In the genomic region with DNA sequence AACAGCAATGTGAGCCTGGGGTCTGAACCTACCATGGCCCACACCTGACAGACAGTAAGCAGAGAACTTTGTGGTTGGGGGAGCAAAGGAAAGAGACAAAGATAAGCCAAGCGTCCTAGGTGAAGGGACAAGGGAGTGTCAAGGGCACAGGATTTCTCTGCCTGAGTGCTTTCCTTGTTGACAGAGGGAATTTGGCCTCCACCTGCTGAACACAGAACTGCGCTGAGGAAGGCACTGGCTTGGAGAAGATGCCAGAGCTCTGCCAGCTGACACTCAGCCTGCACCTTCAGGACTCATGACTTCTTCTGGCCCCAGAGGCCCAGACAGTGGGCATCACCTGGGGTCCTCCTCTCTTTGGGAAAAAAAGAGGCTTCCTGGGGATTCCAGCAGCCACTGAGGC, we compare ENCODE assay signal across 26 cellular contexts. TPM values are rescaled to one million over a fixed set of nuclear protein-coding genes. Genes with fewer than 3 reads are reported as not detected.
DNase-seq lines count a peak whose midpoint lies in the region; ATAC-seq, FAIRE-seq and TF ChIP-seq lines count a peak whose summit lies in the region.
"Had no signal": no experiment of that assay in that cellular context is flagged by ENCODE, and none has a peak within 500 bp of the region (broad histone marks: within the 10 kb centered on the region; RNA-seq: fewer than 3 reads in every experiment).

No MANE protein-coding gene starts in this region.

- no peak for TF ChIP-seq POLR2A in H1 (IDR thresholded peaks at IDR 0.05; ENCODE audit: control extremely low read depth in 1 of 2, low read depth in 2 of 2, low read length in 2 of 2)
- no peak for TF ChIP-seq POLR2A in thyroid gland (IDR thresholded peaks at IDR 0.05)

- POLR2A ChIA-PET in H1 (lab: Charles Lee; ENCODE audit: partially characterized antibody), result interaction anchor here (2.0 kb wide), 1 partner anchor 32 kb away, joined by 5 read pairs; no protein-coding TSS in a partner anchor

- no peaks in the 10 kb centered on the region for H3K79me1 ChIP-seq in H1 (ENCODE audit: low read depth, low read length)
- no peaks in the 10 kb centered on the region for H3K79me1 ChIP-seq in trophoblast cell (ENCODE audit: low read length)

- H2BK15ac ChIP-seq in H1 (ENCODE audit: low read length), result peak overlapping the region; percentile 50; the same call in 1 of the 2 replicates

- no peaks in the 10 kb centered on the region for H3K9me2 ChIP-seq in Karpas-422 (replicated peaks; ENCODE audit: insufficient read depth, low read length)
- H3K9me2 ChIP-seq: SK-N-SH had no signal

- no peak overlapping the region for H2BK5ac ChIP-seq in H1 (ENCODE audit: low read depth, low read length)
- no peak overlapping the region for H2BK5ac ChIP-seq in trophoblast cell (ENCODE audit: low read depth, low read length, poor library complexity)

- H2BK120ac ChIP-seq in H1 (replicated peaks; ENCODE audit: low read depth, low read length) (no peak overlapping the region), trophoblast cell (ENCODE audit: insufficient read depth, low read length, poor library complexity) (no peak overlapping the region)

- H3K9ac ChIP-seq in Karpas-422 (ENCODE audit: low read length), result no peak overlapping the region
- no peak overlapping the region for H3K9ac ChIP-seq in H1 (replicated peaks in 1 of 4; ENCODE audit: extremely low read depth in 1 of 4, low read depth in 3 of 4, low read length in 3 of 4)
- H3K9ac ChIP-seq in trophoblast cell (ENCODE audit: low read length), result no peak overlapping the region
- H3K9ac ChIP-seq: SK-N-SH had no signal

- H3K9me3 ChIP-seq in Karpas-422 (ENCODE audit: low read length), result no peaks in the 10 kb centered on the region
- H3K9me3 ChIP-seq in H1 (ENCODE audit: insufficient read depth in 2 of 2, low read depth in 1 of 2, low read length in 1 of 2), result no peaks in the 10 kb centered on the region
- no peaks in the 10 kb centered on the region for H3K9me3 ChIP-seq in left lung
- no peaks in the 10 kb centered on the region for H3K9me3 ChIP-seq in thyroid gland
- H3K9me3 ChIP-seq in trophoblast cell (ENCODE audit: insufficient read depth, low read depth, low read length), result peaks cover 4% of the 10 kb centered on the region
- H3K9me3 ChIP-seq: Caco-2, neutrophil, right atrium auricular region, SK-N-SH, thoracic aorta had no signal

- H3K36me3 ChIP-seq in Karpas-422 (ENCODE audit: insufficient read depth, low read length) (no peaks in the 10 kb centered on the region), H1 (ENCODE audit: control insufficient read depth in 2 of 4, insufficient read depth in 4 of 4, low read length in 3 of 4) (no peaks in the 10 kb centered on the region), left lung (no peaks in the 10 kb centered on the region), thyroid gland (no peaks in the 10 kb centered on the region), trophoblast cell (ENCODE audit: control insufficient read depth in 1 of 2, insufficient read depth in 2 of 2, low read length in 2 of 2) (no peaks in the 10 kb centered on the region)
- H3K36me3 ChIP-seq: neutrophil, right atrium auricular region, thoracic aorta had no signal

- intact Hi-C loops in left lung (cut with DNase I) (no loop called here), thyroid gland (cut with DNase I) (no loop called here)

- FAIRE-seq in H1 (lab: Jason Lieb, UNC), result no peak
- FAIRE-seq: G401.6, small intestine had no signal

- H2AK5ac ChIP-seq in H1 (ENCODE audit: low read depth, low read length) (no peak overlapping the region), trophoblast cell (ENCODE audit: low read length) (no peak overlapping the region)

- H3K18ac ChIP-seq in H1 (ENCODE audit: extremely low read depth, low read length) (no peak overlapping the region), trophoblast cell (ENCODE audit: low read length) (no peak overlapping the region)

- peak; percentile 10 for DNase-seq in Karpas-422
- DNase-seq in H1 (ENCODE audit: low read depth in 1 of 2, low spot score in 2 of 2), result no peak
- DNase-seq in left lung, result no peak
- peak; percentile 59 to 77 for DNase-seq in thyroid gland
- no peak for DNase-seq in trophoblast cell
- no peak for DNase-seq in stimulated activated CD4-positive, alpha-beta T cell treated with anti-CD3 and anti-CD28 coated beads, Interleukin-2, amount 100 ng/mL, for 24 hours
- DNase-seq: activated CD4-positive, alpha-beta memory T cell treated with anti-CD3 and anti-CD28 coated beads for 36 hours; activated CD4-positive, alpha-beta T cell treated with anti-CD3 and anti-CD28 coated beads for 1 hour; activated naive CD4-positive, alpha-beta T cell; activated T-cell treated with anti-CD3 and anti-CD28 coated beads, Interleukin-2, amount 50 U/mL, for 72 hours; Caco-2; DMS79; NCI-H1048; NCI-H187; NCI-H524 treated with DMSO at 0.1 percent for 48 hours; NK-92 treated with Interleukin-12 subunit alpha and Interleukin-12 subunit beta, amount 100 ng/mL, for 24 hours; SK-N-SH; small intestine; stimulated activated naive CD8-positive, alpha-beta T cell treated with anti-CD3 and anti-CD28 coated beads, Interleukin-15, Interleukin-2, amounts not matched to agents 100 U/mL and 50 U/mL, for 24 hours had no signal

- no peaks in the 10 kb centered on the region for H4K20me1 ChIP-seq in Karpas-422 (ENCODE audit: insufficient read depth, low read depth, low read length)
- no peaks in the 10 kb centered on the region for H4K20me1 ChIP-seq in H1 (replicated peaks in 1 of 2; ENCODE audit: control insufficient read depth in 1 of 2, insufficient read depth in 2 of 2, low read length in 2 of 2)

- CTCF ChIA-PET in H1 (lab: Charles Lee; ENCODE audit: partially characterized antibody), result interaction anchor here (1.2 to 4.3 kb wide), 2 partner anchors 64 to 68 kb away, joined by 6 to 30 read pairs; no protein-coding TSS in a partner anchor

- H3K4me3 ChIP-seq in Karpas-422 (ENCODE audit: low read length) (no peak overlapping the region), H1 (ENCODE audit: extremely low read depth in 1 of 4, insufficient read depth in 2 of 4, low read depth in 3 of 4, low read length in 4 of 4) (peak overlapping the region; percentile 43 to 77 (median 62); a peak in 5 of 8 replicates), left lung (no peak overlapping the region), thyroid gland (replicated peaks in 1 of 3) (no peak overlapping the region), trophoblast cell (ENCODE audit: low read depth, low read length) (no peak overlapping the region)
- H3K4me3 ChIP-seq: right atrium auricular region, thoracic aorta had no signal

- H3K14ac ChIP-seq in H1 (ENCODE audit: insufficient read length) (no peak overlapping the region), trophoblast cell (ENCODE audit: low read length) (no peak overlapping the region)

- H3K4me1 ChIP-seq in Karpas-422 (ENCODE audit: low read length), result no peaks in the 10 kb centered on the region
- H3K4me1 ChIP-seq in H1 (replicated peaks in 1 of 4; ENCODE audit: control insufficient read depth in 3 of 4, insufficient read depth in 4 of 4, low read length in 3 of 4), result peaks cover 0 to 6% (median 3%) of the 10 kb centered on the region in 4 experiments; a peak in 5 of 7 replicates
- H3K4me1 ChIP-seq in left lung, result peaks cover 0 to 5% of the 10 kb centered on the region in 2 donors
- H3K4me1 ChIP-seq in thyroid gland, result peaks cover 13 to 16% of the 10 kb centered on the region in 2 donors
- H3K4me1 ChIP-seq in trophoblast cell (ENCODE audit: control insufficient read depth in 1 of 2, insufficient read depth in 2 of 2, low read length in 2 of 2), result no peaks in the 10 kb centered on the region
- H3K4me1 ChIP-seq: Caco-2, right atrium auricular region had no signal

- no peak overlapping the region for H4K12ac ChIP-seq in trophoblast cell (ENCODE audit: low read depth, low read length)

- H4K91ac ChIP-seq in H1 (replicated peaks; ENCODE audit: insufficient read length, low read length) (no peak overlapping the region), trophoblast cell (ENCODE audit: low read depth, low read length) (no peak overlapping the region)

- no peak for TF ChIP-seq EP300 in H1 (IDR thresholded peaks at IDR 0.05; ENCODE audit: borderline replicate concordance in 1 of 2, low read depth in 2 of 2, low read length in 2 of 2)

- H3K4me2 ChIP-seq in Karpas-422 (ENCODE audit: low read depth, low read length, poor library complexity, severe bottlenecking) (no peak overlapping the region), H1 (ENCODE audit: insufficient read depth in 1 of 2, low read depth in 2 of 2, low read length in 2 of 2) (peak overlapping the region; percentile 79 to 95), trophoblast cell (ENCODE audit: low read length) (no peak overlapping the region)
- H3K4me2 ChIP-seq: SK-N-SH had no signal

- H3K23ac ChIP-seq in H1 (ENCODE audit: insufficient read length), result no peak overlapping the region
- H3K23ac ChIP-seq in trophoblast cell (ENCODE audit: low read length), result no peak overlapping the region

- H3K23me2 ChIP-seq in H1 (ENCODE audit: low read depth, low read length), result peaks cover 9% of the 10 kb centered on the region

- no peak overlapping the region for H4K5ac ChIP-seq in H1 (ENCODE audit: insufficient read length, low read depth, low read length)

- H2AFZ ChIP-seq in Karpas-422 (ENCODE audit: low read length), result no peak overlapping the region
- H2AFZ ChIP-seq in H1 (ENCODE audit: low read length), result no peak overlapping the region
- no peak overlapping the region for H2AFZ ChIP-seq in trophoblast cell (ENCODE audit: insufficient read depth, low read length, poor library complexity)

- WGBS in H1 (ENCODE audit: extremely low coverage in 1 of 2, insufficient coverage in 1 of 2, insufficient read length in 1 of 2, insufficient replicate concordance in 2 of 2, low coverage in 1 of 2, low lambda C conversion rate in 2 of 2, missing lambda C conversion rate in 1 of 2), 2 experiments, result 57% methylated on average over 2 of the region's 2 CpGs; no CpG with 5 or more reads in 1 of the 2 experiments
- WGBS in thyroid gland, 2 donors, result 28 to 40% methylated on average over 2 of the region's 2 CpGs
- no CpG with 5 or more reads among the region's 2 CpGs for WGBS in trophoblast cell (ENCODE audit: extremely low coverage, insufficient coverage, insufficient read length)

- no peak for TF ChIP-seq CTCF in H1 (IDR thresholded peaks at IDR 0.05; ENCODE audit: control extremely low read depth in 1 of 3, insufficient read depth in 1 of 3, low read depth in 1 of 3, low read length in 3 of 3)
- no peak for TF ChIP-seq CTCF in left lung (IDR thresholded peaks at IDR 0.05)
- no peak for TF ChIP-seq CTCF in thyroid gland (IDR thresholded peaks at IDR 0.05)

- H3K27me3 ChIP-seq in Karpas-422 (ENCODE audit: low read length), result no peaks in the 10 kb centered on the region
- H3K27me3 ChIP-seq in H1 (replicated peaks in 1 of 4; ENCODE audit: control insufficient read depth in 3 of 4, extremely low read depth in 1 of 4, insufficient read depth in 3 of 4, low read length in 3 of 4), result peaks cover 3 to 27% (median 23%) of the 10 kb centered on the region in 4 experiments
- peaks cover 0 to 36% of the 10 kb centered on the region in 2 donors for H3K27me3 ChIP-seq in left lung
- H3K27me3 ChIP-seq in thyroid gland, result no peaks in the 10 kb centered on the region
- H3K27me3 ChIP-seq in trophoblast cell (ENCODE audit: insufficient read depth, low read length), result peaks cover 14% of the 10 kb centered on the region
- H3K27me3 ChIP-seq: right atrium auricular region had no signal

- H3K27ac ChIP-seq in Karpas-422 (ENCODE audit: low read length), result no peak overlapping the region
- no peak overlapping the region for H3K27ac ChIP-seq in H1 (ENCODE audit: low read depth, low read length)
- no peak overlapping the region for H3K27ac ChIP-seq in left lung
- no peak overlapping the region for H3K27ac ChIP-seq in thyroid gland
- no peak overlapping the region for H3K27ac ChIP-seq in trophoblast cell (ENCODE audit: low read depth, low read length)
- H3K27ac ChIP-seq: C4-2B, neutrophil, right atrium auricular region, thoracic aorta had no signal

- no peak overlapping the region for H2BK20ac ChIP-seq in H1 (ENCODE audit: low read length)

- TF ChIP-seq RAD21 in H1 (IDR thresholded peaks at IDR 0.05 in 1 of 2, conservative IDR thresholded peaks at IDR 0.05 in 1 of 2; ENCODE audit: low read depth in 2 of 2, low read length in 2 of 2), result no peak

- ATAC-seq in left lung (peak; percentile 39), HG02678 (IDR thresholded peaks at IDR 0.05; ENCODE audit: unreplicated experiment) (no peak)
- ATAC-seq: activated T-cell treated with anti-CD3 and anti-CD28 coated beads, Interleukin-2, amount 50 U/mL, for 72 hours; stimulated activated naive CD8-positive, alpha-beta T cell treated with anti-CD3 and anti-CD28 coated beads, Interleukin-15, Interleukin-2, amounts not matched to agents 100 U/mL and 50 U/mL, for 24 hours had no signal

- H4K8ac ChIP-seq in H1 (ENCODE audit: extremely low read depth, insufficient read depth, low read length) (no peak overlapping the region), trophoblast cell (ENCODE audit: low read depth, low read length) (no peak overlapping the region)

- H3K56ac ChIP-seq in H1 (replicated peaks; ENCODE audit: insufficient read length, low read depth, low read length), result no peak overlapping the region

- H2BK12ac ChIP-seq in H1 (ENCODE audit: low read depth, low read length) (0 out of 2 replicates have a peak overlapping the region, but pooled peaks have one; percentile 1), trophoblast cell (ENCODE audit: low read length) (no peak overlapping the region)

- H3K4ac ChIP-seq in H1 (replicated peaks; ENCODE audit: insufficient read length, low read depth, low read length) (no peak overlapping the region), trophoblast cell (ENCODE audit: low read depth, low read length) (no peak overlapping the region)

- H3K79me2 ChIP-seq in Karpas-422 (ENCODE audit: low read length), result no peaks in the 10 kb centered on the region
- no peaks in the 10 kb centered on the region for H3K79me2 ChIP-seq in H1 (ENCODE audit: control insufficient read depth in 1 of 2, insufficient read depth in 2 of 2, low read length in 2 of 2)
- H3K79me2 ChIP-seq in trophoblast cell (ENCODE audit: control insufficient read depth, insufficient read depth, low read length, poor library complexity), result no peaks in the 10 kb centered on the region

RNA-seq across cellular contexts. Expression of a gene that starts 0.8 kb away (rescaled TPM):
- total RNA-seq in Karpas-422 (2014; rRNA removed; shearing (Covaris generic); ENCODE audit: low replicate concordance), result not detected in 2 replicates
- 1.1 and 1.4 TPM in 2 replicates for total RNA-seq in H1 (2021; fragmentation: NEBNext Ultra II Directional; extraction: Animal tissue kit (Norgen Biotek cat#: 25700))
- 0.62 and 0.64 TPM in 2 replicates for polyA plus RNA-seq in H1 (2011; rRNA removed)
- 0.56 TPM for polyA plus RNA-seq in H1 (2011; cell fraction: cytosol; rRNA removed)
- polyA plus RNA-seq in H1 (2011; cell fraction: nucleus; rRNA removed), result 0.81 TPM
- 0.89 to 1.2 TPM (median 0.97 TPM) in 4 replicates for polyA plus RNA-seq in H1 (2012, experiment 1 of 2)
- polyA plus RNA-seq in H1 (2012, experiment 2 of 2), result 0.49 TPM
- 0.53 TPM for polyA plus RNA-seq in H1 (2013, experiment 1 of 2)
- 0.50 TPM for polyA plus RNA-seq in H1 (2013, experiment 2 of 2)
- 0.68 and 0.79 TPM in 2 replicates for polyA minus RNA-seq in H1 (2011; rRNA and poly(A)+ RNA removed)
- polyA minus RNA-seq in H1 (2011; cell fraction: cytosol; rRNA and poly(A)+ RNA removed), result 0.81 TPM
- 1.2 TPM for polyA minus RNA-seq in H1 (2011; cell fraction: nucleus; rRNA and poly(A)+ RNA removed)
- total RNA-seq in left lung (under 1 TPM; 0.05 to 0.12 TPM), thyroid gland (under 1 TPM in 2 of 4 donors, not detected in 2; 0.11 to 0.29 TPM)
- polyA plus RNA-seq in trophoblast cell (2013), result under 0.01 and 0.01 TPM in 2 replicates
- total RNA-seq: activated CD4-positive, alpha-beta memory T cell treated with anti-CD3 and anti-CD28 coated beads for 36 hours; activated T-cell treated with anti-CD3 and anti-CD28 coated beads, Interleukin-2, amount 50 U/mL, for 72 hours; Caco-2; fibroblast of villous mesenchyme; right atrium auricular region; thoracic aorta had no signal
- polyA plus RNA-seq: SK-N-SH had no signal

RNA-seq across cellular contexts. Expression of a gene that starts 56.1 kb away (rescaled TPM):
- total RNA-seq in Karpas-422 (2014; rRNA removed; shearing (Covaris generic); ENCODE audit: low replicate concordance), result not detected in 2 replicates
- 0.13 TPM in 1 of 2 replicates, not detected in the other for total RNA-seq in H1 (2021; fragmentation: NEBNext Ultra II Directional; extraction: Animal tissue kit (Norgen Biotek cat#: 25700))
- 0.66 and 0.80 TPM in 2 replicates for polyA plus RNA-seq in H1 (2011; rRNA removed)
- polyA plus RNA-seq in H1 (2011; cell fraction: cytosol; rRNA removed), result 0.25 TPM
- polyA plus RNA-seq in H1 (2011; cell fraction: nucleus; rRNA removed), result 0.29 TPM
- 0.50 to 2.0 TPM (median 1.0 TPM) in 4 replicates for polyA plus RNA-seq in H1 (2012, experiment 1 of 2)
- 2.3 TPM for polyA plus RNA-seq in H1 (2012, experiment 2 of 2)
- 0.26 TPM for polyA plus RNA-seq in H1 (2013, experiment 1 of 2)
- polyA plus RNA-seq in H1 (2013, experiment 2 of 2), result 0.29 TPM
- polyA minus RNA-seq in H1 (2011; rRNA and poly(A)+ RNA removed), result 0.50 and 1.1 TPM in 2 replicates
- polyA minus RNA-seq in H1 (2011; cell fraction: cytosol; rRNA and poly(A)+ RNA removed), result 0.37 TPM
- not detected for polyA minus RNA-seq in H1 (2011; cell fraction: nucleus; rRNA and poly(A)+ RNA removed)
- total RNA-seq in left lung (10 to 100 TPM; 11.2 to 21.9 TPM), thyroid gland (1 to 10 TPM; 4.4 to 6.1 (median 4.8) TPM)
- 2.1 and 2.5 TPM in 2 replicates for polyA plus RNA-seq in trophoblast cell (2013)
- total RNA-seq: activated CD4-positive, alpha-beta memory T cell treated with anti-CD3 and anti-CD28 coated beads for 36 hours; activated T-cell treated with anti-CD3 and anti-CD28 coated beads, Interleukin-2, amount 50 U/mL, for 72 hours; Caco-2; fibroblast of villous mesenchyme had no signal

Comparison
In these comparisons a context has a peak if more than half of its experiments do, and no peak if none do; other contexts are left out.
1. DNase-seq: peak in Karpas-422 (single experiment) and thyroid gland (2 of 2); none in H1 (0 of 2), left lung (0 of 2), trophoblast cell (0 of 2) and stimulated activated CD4-positive, alpha-beta T cell treated with anti-CD3 and anti-CD28 coated beads, Interleukin-2, amount 100 ng/mL, for 24 hours (0 of 2).
2. H3K4me2 ChIP-seq: peak in H1 (2 of 2); none in Karpas-422 (single experiment) and trophoblast cell (single experiment).
3. H3K4me3 ChIP-seq: peak in H1 (4 of 4); none in Karpas-422 (single experiment), left lung (0 of 2), thyroid gland (0 of 3) and trophoblast cell (single experiment).